8 cellular contexts compared by ENCODE assay signal in the genomic region with DNA sequence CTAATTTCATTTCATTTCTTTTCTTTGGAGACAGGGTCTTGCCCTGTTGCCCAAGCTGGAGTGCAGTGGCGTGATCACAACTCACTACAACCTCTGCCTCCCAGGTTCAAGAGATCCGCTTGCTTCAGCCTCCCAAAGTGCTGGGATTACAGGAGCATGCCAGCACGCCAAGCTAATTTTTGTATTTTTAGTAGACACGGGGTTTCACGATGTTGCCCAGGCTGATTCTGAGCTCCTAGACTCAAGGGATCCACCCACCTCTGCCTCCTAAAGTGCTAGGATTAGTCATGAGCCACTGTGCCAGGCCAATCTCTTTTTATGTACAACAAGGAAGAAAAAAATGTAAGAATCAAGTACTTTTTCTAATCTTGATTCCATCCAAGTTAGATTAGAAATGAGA. TPM values are rescaled to one million over a fixed set of nuclear protein-coding genes. Genes with fewer than 3 reads are reported as not detected.
DNase-seq lines count a peak whose midpoint lies in the region; ATAC-seq, FAIRE-seq and TF ChIP-seq lines count a peak whose summit lies in the region.

No MANE protein-coding gene starts in this region.

- TF ChIP-seq CTCF in keratinocyte (optimal IDR thresholded peaks at IDR 0.05 in 1 of 3, IDR thresholded peaks at IDR 0.05 in 1 of 3, conservative IDR thresholded peaks at IDR 0.05 in 1 of 3; ENCODE audit: extremely low read depth in 1 of 3, insufficient read depth in 2 of 3, low read length in 3 of 3), result no peak

- dilution Hi-C loops in keratinocyte (cut with MboI; ENCODE audit: extremely low pct_ligation_motif_present, low sequenced_read_pairs), result no loop called here

- H3K4me2 ChIP-seq in keratinocyte (ENCODE audit: control insufficient read depth, extremely low read depth, insufficient read depth, low read depth, low read length), result peak overlapping the region; percentile 84

- peaks cover 32% of the 10 kb centered on the region for H3K4me1 ChIP-seq in keratinocyte (ENCODE audit: control insufficient read depth, extremely low read depth, insufficient read depth, low read length)

- ATAC-seq in stimulated activated naive CD8-positive, alpha-beta T cell treated with anti-CD3 and anti-CD28 coated beads, Interleukin-15, amount 100 ng/mL, for 72 hours, result peak; percentile 88
- ATAC-seq in GM21526 (IDR thresholded peaks at IDR 0.05; ENCODE audit: low FRiP score, unreplicated experiment), result no peak

- H3K4me3 ChIP-seq in keratinocyte (ENCODE audit: control insufficient read depth in 2 of 3, extremely low read depth in 1 of 3, insufficient read depth in 2 of 3, low read depth in 1 of 3, low read length in 3 of 3), result peak overlapping the region in 2 of 3 experiments; percentile 36 to 53

- peak overlapping the region; percentile 60 for H3K9ac ChIP-seq in keratinocyte (ENCODE audit: control insufficient read depth, extremely low read depth, insufficient read depth, low read length)

- DNase-seq in ACHN (peak; percentile 83), M059J (ENCODE audit: low read depth) (peak; percentile 87), amniotic stem cell (lab: John Stamatoyannopoulos, UW) (peak; percentile 55), keratinocyte (ENCODE audit: low read depth, low spot score) (no peak), germinal center (ENCODE audit: low spot score) (no peak), NCI-H1092 (lab: John Stamatoyannopoulos, UW) (no peak)
- no peak for DNase-seq in stimulated activated naive CD8-positive, alpha-beta T cell treated with anti-CD3 and anti-CD28 coated beads, Interleukin-15, amount 100 ng/mL, for 72 hours

- H4K20me1 ChIP-seq in keratinocyte (ENCODE audit: control insufficient read depth, extremely low read depth, insufficient read depth, low read length), result peaks cover 32% of the 10 kb centered on the region

- no peak overlapping the region for H2AFZ ChIP-seq in keratinocyte (ENCODE audit: control insufficient read depth, low read length)

- H3K9me3 ChIP-seq in keratinocyte (ENCODE audit: control insufficient read depth, low read depth, low read length), result no peaks in the 10 kb centered on the region

- peaks cover 6 to 14% of the 10 kb centered on the region in 2 experiments for H3K36me3 ChIP-seq in keratinocyte (ENCODE audit: control insufficient read depth in 2 of 2, extremely low read depth in 1 of 2, insufficient read depth in 2 of 2, low read length in 2 of 2)

- H3K9me1 ChIP-seq in keratinocyte (ENCODE audit: control insufficient read depth, extremely low read depth, insufficient read depth, low read length), result peaks cover 5% of the 10 kb centered on the region

- H3K4me1 Mint-ChIP-seq in stimulated activated naive CD8-positive, alpha-beta T cell treated with anti-CD3 and anti-CD28 coated beads, Interleukin-15, amount 100 ng/mL, for 72 hours, result peaks cover 94% of the 10 kb centered on the region

- no peaks in the 10 kb centered on the region for H3K27me3 ChIP-seq in keratinocyte (ENCODE audit: control insufficient read depth, extremely low read depth, insufficient read depth, low read length)

- peak overlapping the region; percentile 59 to 65 for H3K4me3 Mint-ChIP-seq in stimulated activated naive CD8-positive, alpha-beta T cell treated with anti-CD3 and anti-CD28 coated beads, Interleukin-15, amount 100 ng/mL, for 72 hours

- no peaks in the 10 kb centered on the region for H3K27me3 Mint-ChIP-seq in stimulated activated naive CD8-positive, alpha-beta T cell treated with anti-CD3 and anti-CD28 coated beads, Interleukin-15, amount 100 ng/mL, for 72 hours

- in situ Hi-C loops in ACHN (cut with HindIII; ENCODE audit: low pct_ligation_motif_present, low pct_unique_long_range_greater_than_20kb, low sequenced_read_pairs), result no loop called here

- FAIRE-seq in keratinocyte (lab: Jason Lieb, UNC), result no peak

- peak overlapping the region; percentile 59 for H3K27ac ChIP-seq in keratinocyte (ENCODE audit: control insufficient read depth, insufficient read depth, low read length)

- no peaks in the 10 kb centered on the region for H3K9me3 Mint-ChIP-seq in stimulated activated naive CD8-positive, alpha-beta T cell treated with anti-CD3 and anti-CD28 coated beads, Interleukin-15, amount 100 ng/mL, for 72 hours

- peak overlapping the region; percentile 38 to 74 for H3K27ac Mint-ChIP-seq in stimulated activated naive CD8-positive, alpha-beta T cell treated with anti-CD3 and anti-CD28 coated beads, Interleukin-15, amount 100 ng/mL, for 72 hours

- peaks cover 99% of the 10 kb centered on the region for H3K79me2 ChIP-seq in keratinocyte (ENCODE audit: control insufficient read depth, insufficient read depth, low read length)

RNA-seq across cellular contexts. Expression of a gene that starts 10.7 kb away (rescaled TPM):
- total RNA-seq in M059J (2014; rRNA removed; shearing (Covaris generic)), result 41.5 and 43.6 TPM in 2 replicates
- 3.5 to 12.9 TPM (median 7.9 TPM) in 3 replicates for polyA plus RNA-seq in keratinocyte
- polyA plus RNA-seq in keratinocyte (2011; ENCODE audit: low read depth), result 78.4 TPM
- polyA plus RNA-seq in keratinocyte (2011; cell fraction: cytosol; rRNA removed), result 7.6 and 7.7 TPM in 2 replicates
- 31.9 and 35.6 TPM in 2 replicates for polyA plus RNA-seq in keratinocyte (2011; cell fraction: nucleus; rRNA removed)
- 21.5 and 27.1 TPM in 2 replicates for polyA plus RNA-seq in keratinocyte (2012; ENCODE audit: low replicate concordance)
- polyA minus RNA-seq in keratinocyte, result 36.9 to 48.3 TPM (median 41.4 TPM) in 3 replicates
- polyA minus RNA-seq in keratinocyte (2011; cell fraction: cytosol; rRNA and poly(A)+ RNA removed), result 10.4 TPM
- 39.3 and 68.7 TPM in 2 replicates for polyA minus RNA-seq in keratinocyte (2011; cell fraction: nucleus; rRNA and poly(A)+ RNA removed)

Comparison
In these comparisons a context has a peak if more than half of its experiments do, and no peak if none do; other contexts are left out.
1. DNase-seq: peak in ACHN (single experiment), M059J (single experiment) and amniotic stem cell (single experiment); none in keratinocyte (single experiment), stimulated activated naive CD8-positive, alpha-beta T cell treated with anti-CD3 and anti-CD28 coated beads, Interleukin-15, amount 100 ng/mL, for 72 hours (0 of 2), germinal center (single experiment) and NCI-H1092 (single experiment).